ENCODE assay signal across 8 cellular contexts in the genomic region with DNA sequence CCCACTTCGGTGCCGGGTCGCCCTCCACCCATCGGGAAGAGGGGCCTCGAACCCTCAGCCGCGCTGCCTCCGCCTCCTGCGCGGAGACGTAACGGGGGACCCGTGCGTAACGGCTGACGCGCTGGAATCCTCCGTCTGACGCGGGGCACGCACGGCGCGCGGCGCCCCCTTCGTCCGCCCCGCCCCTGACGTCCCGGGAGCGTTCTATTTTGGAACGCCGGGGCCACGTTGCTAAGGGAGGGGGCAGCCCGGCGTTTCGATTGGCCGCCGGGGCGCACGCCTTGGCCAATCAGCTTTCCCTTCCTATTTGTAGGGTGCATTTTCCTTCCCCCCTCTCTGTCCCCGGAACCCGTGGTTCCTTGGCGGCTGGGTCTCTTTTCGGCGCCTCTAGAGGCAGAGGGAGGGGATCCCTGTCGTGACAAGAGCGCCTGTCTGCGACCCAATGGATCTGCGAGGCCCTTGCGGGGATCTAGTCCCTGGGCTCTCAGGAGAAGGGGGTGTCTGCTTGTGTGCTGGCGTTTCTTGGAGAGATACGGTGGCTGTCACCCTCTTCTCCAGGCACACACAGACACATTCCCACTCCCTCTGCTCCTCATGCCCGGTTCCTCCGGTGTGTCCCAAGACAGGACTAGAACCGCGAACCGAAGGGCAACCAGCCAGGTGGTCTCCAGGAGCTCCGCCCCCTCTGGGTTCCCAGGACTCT. TPM values are rescaled to one million over a fixed set of nuclear protein-coding genes. Genes with fewer than 3 reads are reported as not detected.
DNase-seq lines count a peak whose midpoint lies in the region; ATAC-seq, FAIRE-seq and TF ChIP-seq lines count a peak whose summit lies in the region.

No MANE protein-coding gene starts in this region.

- intact Hi-C loops in Caco-2 (cut with micrococcal nuclease; ENCODE audit: unreplicated experiment) = loop anchor here (1.0 kb wide), 5 partner anchors 9 to 30 kb away; no protein-coding TSS in a partner anchor
- intact Hi-C loops in endothelial cell of umbilical vein (cut with micrococcal nuclease) = loop anchor here (1.0 kb wide), 2 partner anchors 9 to 19 kb away; no protein-coding TSS in a partner anchor

- H2AFZ ChIP-seq in OCI-LY1 (ENCODE audit: low read length) = no peak overlapping the region
- peak overlapping the region; percentile 78 for H2AFZ ChIP-seq in endothelial cell of umbilical vein (ENCODE audit: low read depth, low read length)

- H3K79me2 ChIP-seq in OCI-LY1 (ENCODE audit: insufficient read depth, low read length) (no peaks in the 10 kb centered on the region), endothelial cell of umbilical vein (ENCODE audit: control insufficient read depth, insufficient read depth, low read length) (no peaks in the 10 kb centered on the region)

- H3K36me3 ChIP-seq in Caco-2 (ENCODE audit: control insufficient read depth, insufficient read depth, low read length) (no peaks in the 10 kb centered on the region), HUES64 (ENCODE audit: insufficient read depth, low read length) (no peaks in the 10 kb centered on the region), OCI-LY1 (ENCODE audit: insufficient read depth, low read length) (no peaks in the 10 kb centered on the region), endothelial cell of umbilical vein (ENCODE audit: control insufficient read depth in 2 of 2, extremely low read depth in 1 of 2, insufficient read depth in 2 of 2, low read length in 2 of 2) (no peaks in the 10 kb centered on the region)

- POLR2A ChIA-PET in Caco-2 (lab: Charles Lee) = interaction anchor here (0.5 to 4.4 kb wide), 15 partner anchors 9 to 302 kb away, joined by 3 to 38 read pairs (median 4); no protein-coding TSS in a partner anchor
- POLR2A ChIA-PET in endothelial cell of umbilical vein (lab: Charles Lee) = interaction anchor here (0.5 to 1.7 kb wide), 6 partner anchors 9 to 67 kb away, joined by 3 to 15 read pairs (median 4); no protein-coding TSS in a partner anchor

- CTCF ChIA-PET in Caco-2 (lab: Charles Lee) = interaction anchor here (0.6 to 6.3 kb wide), 9 partner anchors 9 to 300 kb away, joined by 3 to 116 read pairs (median 4); partner anchors contain the start of genes PPP1R13L and SIX5
- CTCF ChIA-PET in endothelial cell of umbilical vein (lab: Charles Lee) = interaction anchor here (0.6 to 9.5 kb wide), 14 partner anchors 9 to 300 kb away, joined by 3 to 174 read pairs (median 5); partner anchors contain the start of gene SIX5

- TF ChIP-seq CTCF in Caco-2 (IDR thresholded peaks at IDR 0.05; ENCODE audit: insufficient read depth in 1 of 2, low read depth in 1 of 2, low read length in 1 of 2, severe bottlenecking in 1 of 2, unreplicated experiment in 1 of 2) = peak in 1 of 2 experiments; percentile 2
- TF ChIP-seq CTCF in OCI-LY1 (IDR thresholded peaks at IDR 0.05; ENCODE audit: low read length) = no peak
- no peak for TF ChIP-seq CTCF in endothelial cell of umbilical vein (IDR thresholded peaks at IDR 0.05; ENCODE audit: extremely low read depth in 1 of 2, insufficient read depth in 1 of 2, low read depth in 1 of 2, low read length in 2 of 2)

- no peak for TF ChIP-seq POLR2A in endothelial cell of umbilical vein (IDR thresholded peaks at IDR 0.05; ENCODE audit: low read depth, low read length)

- H3K4me3 ChIP-seq in Caco-2 (ENCODE audit: low read depth, low read length) (peak overlapping the region; percentile 74), HUES64 (ENCODE audit: low read length) (peak overlapping the region; percentile 88), OCI-LY1 (ENCODE audit: low read depth, low read length, poor library complexity, severe bottlenecking) (peak overlapping the region; percentile 74), endothelial cell of umbilical vein (replicated peaks in 1 of 3; ENCODE audit: insufficient read depth in 1 of 3, low read depth in 1 of 3, low read length in 3 of 3) (peak overlapping the region; percentile 45 to 71 (median 48)), mononuclear cell (ENCODE audit: low read length) (peak overlapping the region; percentile 90)

- dilution Hi-C loops in endothelial cell of umbilical vein (cut with MboI; ENCODE audit: extremely low pct_ligation_motif_present, low sequenced_read_pairs) = no loop called here

- peak; percentile 50 for ATAC-seq in GM21447 (IDR thresholded peaks at IDR 0.05; ENCODE audit: unreplicated experiment)

- H3K36me3 Mint-ChIP-seq in Caco-2 (ENCODE audit: insufficient read depth, unreplicated experiment) = peaks cover 48% of the 10 kb centered on the region

- H3F3A ChIP-seq in OCI-LY1 (ENCODE audit: insufficient read depth, low read length) = no peaks in the 10 kb centered on the region

- no peaks in the 10 kb centered on the region for H3K9me1 ChIP-seq in endothelial cell of umbilical vein (replicated peaks; ENCODE audit: control insufficient read depth, extremely low read depth, insufficient read depth, low read length)

- H3K9me2 ChIP-seq in OCI-LY1 (ENCODE audit: low read depth, low read length) = no peaks in the 10 kb centered on the region

- whole genome bisulfite sequencing in HUES64 = under 1% methylated on average over 58 of the region's 60 CpGs

- H3K4me2 ChIP-seq in OCI-LY1 (ENCODE audit: low read length) (peak overlapping the region; percentile 96), endothelial cell of umbilical vein (ENCODE audit: insufficient read depth, low read length) (peak overlapping the region; percentile 77)

- H3K9me3 ChIP-seq in Caco-2 (no peaks in the 10 kb centered on the region), HUES64 (ENCODE audit: insufficient read depth, low read depth, low read length) (no peaks in the 10 kb centered on the region), OCI-LY1 (ENCODE audit: low read length) (no peaks in the 10 kb centered on the region), endothelial cell of umbilical vein (replicated peaks; ENCODE audit: control insufficient read depth, insufficient read depth, low read length) (no peaks in the 10 kb centered on the region), mononuclear cell (ENCODE audit: low read depth, low read length) (no peaks in the 10 kb centered on the region)

- H4K20me1 ChIP-seq in OCI-LY1 (ENCODE audit: insufficient read depth, low read length) = no peaks in the 10 kb centered on the region
- no peaks in the 10 kb centered on the region for H4K20me1 ChIP-seq in endothelial cell of umbilical vein (replicated peaks; ENCODE audit: control insufficient read depth, extremely low read depth, insufficient read depth, low read length)

- H3K27me3 ChIP-seq in Caco-2 (replicated peaks; ENCODE audit: control insufficient read depth, insufficient read depth, low read length) (no peaks in the 10 kb centered on the region), HUES64 (ENCODE audit: insufficient read depth, low read length) (peaks cover 22% of the 10 kb centered on the region), OCI-LY1 (ENCODE audit: insufficient read depth, low read length) (peaks cover 7% of the 10 kb centered on the region), endothelial cell of umbilical vein (ENCODE audit: control insufficient read depth in 2 of 2, insufficient read depth in 2 of 2, low read length in 2 of 2) (no peaks in the 10 kb centered on the region), mononuclear cell (ENCODE audit: insufficient read depth, low read length) (peaks cover 35% of the 10 kb centered on the region)

- H3K27ac Mint-ChIP-seq in Caco-2 (ENCODE audit: unreplicated experiment) = peak overlapping the region; percentile 98

- peaks cover 9% of the 10 kb centered on the region; the same call in 1 of the 2 replicates for H3K4me1 ChIP-seq in Caco-2
- H3K4me1 ChIP-seq in HUES64 (ENCODE audit: insufficient read depth, low read length) = peaks cover 4% of the 10 kb centered on the region; the same call in 1 of the 2 replicates
- H3K4me1 ChIP-seq in OCI-LY1 (ENCODE audit: insufficient read depth, low read length, severe bottlenecking) = peaks cover 27% of the 10 kb centered on the region
- peaks cover 18% of the 10 kb centered on the region for H3K4me1 ChIP-seq in endothelial cell of umbilical vein (ENCODE audit: control insufficient read depth, extremely low read depth, insufficient read depth, low read length)
- peaks cover 46% of the 10 kb centered on the region for H3K4me1 ChIP-seq in mononuclear cell (ENCODE audit: insufficient read depth, low read length)

- DNase-seq in Caco-2 (peak; percentile 93 to 96), activated T-cell treated with anti-CD3 and anti-CD28 coated beads for 1 hour (ENCODE audit: low read depth) (peak; percentile 86), endothelial cell of umbilical vein (ENCODE audit: low read depth, low spot score) (peak; percentile 95)
- peak; percentile 92 for DNase-seq in stimulated activated CD8-positive, alpha-beta memory T cell treated with anti-CD3 and anti-CD28 coated beads, Interleukin-2, amount 100 ng/mL, for 48 hours (ENCODE audit: low read depth in 2 of 2)

- no peaks in the 10 kb centered on the region for H3K9me3 Mint-ChIP-seq in Caco-2 (ENCODE audit: unreplicated experiment)

- peaks cover 6% of the 10 kb centered on the region for H3K4me1 Mint-ChIP-seq in Caco-2 (ENCODE audit: low read depth, unreplicated experiment)

- peak overlapping the region; percentile 92 for H3K4me3 Mint-ChIP-seq in Caco-2 (ENCODE audit: unreplicated experiment)

- FAIRE-seq in endothelial cell of umbilical vein (lab: Jason Lieb, UNC) = peak; percentile 97

- H3K27ac ChIP-seq in HUES64 (ENCODE audit: low read depth, low read length) (peak overlapping the region; percentile 97), OCI-LY1 (ENCODE audit: low read depth, low read length, poor library complexity, severe bottlenecking) (peak overlapping the region; percentile 81), endothelial cell of umbilical vein (ENCODE audit: insufficient read depth, low read depth, low read length) (peak overlapping the region; percentile 86)

- no TSS peak for BruUV-seq in Caco-2 (replicated peaks; lab: Mats Ljungman, UMichigan)
- BruUV-seq in endothelial cell of umbilical vein (replicated peaks; lab: Mats Ljungman, UMichigan) = no TSS peak

- H3K9ac ChIP-seq in HUES64 (ENCODE audit: low read depth, low read length) (peak overlapping the region; percentile 80), OCI-LY1 (ENCODE audit: low read length) (peak overlapping the region; percentile 74), endothelial cell of umbilical vein (replicated peaks; ENCODE audit: extremely low read depth, insufficient read depth, low read length) (peak overlapping the region; percentile 83)

- H3K27me3 Mint-ChIP-seq in Caco-2 (ENCODE audit: insufficient read depth, unreplicated experiment) = no peaks in the 10 kb centered on the region

RNA-seq across cellular contexts. Expression of gene FOSB, which starts 1.5 kb away (rescaled TPM):
- total RNA-seq in Caco-2 (2022) (6.4 TPM in 2 replicates), endothelial cell of umbilical vein (2.0 and 23.0 TPM in 2 replicates), mononuclear cell (337 TPM)
- polyA plus RNA-seq in HUES64 (2013, experiment 1 of 2) = 0.25 TPM
- polyA plus RNA-seq in HUES64 (2013, experiment 2 of 2) = 0.44 TPM
- polyA plus RNA-seq in endothelial cell of umbilical vein = 9.8 and 10.7 TPM in 2 replicates
- 4.8 and 16.0 TPM in 2 replicates for polyA plus RNA-seq in endothelial cell of umbilical vein (2011; cell fraction: cytosol; rRNA removed)
- polyA plus RNA-seq in endothelial cell of umbilical vein (2011; cell fraction: nucleus; rRNA removed) = 128 and 173 TPM in 2 replicates
- polyA plus RNA-seq in endothelial cell of umbilical vein (2012) = 6.2 and 6.4 TPM in 2 replicates
- polyA minus RNA-seq in endothelial cell of umbilical vein = 21.5 and 27.3 TPM in 2 replicates
- 7.1 TPM for polyA minus RNA-seq in endothelial cell of umbilical vein (2011; cell fraction: cytosol; rRNA and poly(A)+ RNA removed)
- polyA minus RNA-seq in endothelial cell of umbilical vein (2011; cell fraction: nucleus; rRNA and poly(A)+ RNA removed) = 89.3 and 169 TPM in 2 replicates

RNA-seq across cellular contexts. Expression of gene RTN2, which starts 27.6 kb away (rescaled TPM):
- total RNA-seq in Caco-2 (2022) (13.8 and 18.1 TPM in 2 replicates), endothelial cell of umbilical vein (12.0 and 12.9 TPM in 2 replicates), mononuclear cell (1.5 TPM)
- 17.2 TPM for polyA plus RNA-seq in HUES64 (2013, experiment 1 of 2)
- 18.8 TPM for polyA plus RNA-seq in HUES64 (2013, experiment 2 of 2)
- 21.0 and 22.5 TPM in 2 replicates for polyA plus RNA-seq in endothelial cell of umbilical vein
- 10.5 and 13.6 TPM in 2 replicates for polyA plus RNA-seq in endothelial cell of umbilical vein (2011; cell fraction: cytosol; rRNA removed)
- 6.2 and 6.8 TPM in 2 replicates for polyA plus RNA-seq in endothelial cell of umbilical vein (2011; cell fraction: nucleus; rRNA removed)
- polyA plus RNA-seq in endothelial cell of umbilical vein (2012) = 13.1 and 21.4 TPM in 2 replicates
- 6.5 and 11.9 TPM in 2 replicates for polyA minus RNA-seq in endothelial cell of umbilical vein
- polyA minus RNA-seq in endothelial cell of umbilical vein (2011; cell fraction: cytosol; rRNA and poly(A)+ RNA removed) = 3.3 TPM
- polyA minus RNA-seq in endothelial cell of umbilical vein (2011; cell fraction: nucleus; rRNA and poly(A)+ RNA removed) = 1.8 and 7.0 TPM in 2 replicates

RNA-seq across cellular contexts. Expression of gene PPM1N, which starts 29.0 kb away (rescaled TPM):
- total RNA-seq in Caco-2 (2022) (1.2 and 2.8 TPM in 2 replicates), endothelial cell of umbilical vein (0.40 and 0.81 TPM in 2 replicates), mononuclear cell (4.3 TPM)
- polyA plus RNA-seq in HUES64 (2013, experiment 1 of 2) = 5.5 TPM
- polyA plus RNA-seq in HUES64 (2013, experiment 2 of 2) = 4.8 TPM
- polyA plus RNA-seq in endothelial cell of umbilical vein = 0.48 and 0.59 TPM in 2 replicates
- 0.44 and 0.71 TPM in 2 replicates for polyA plus RNA-seq in endothelial cell of umbilical vein (2011; cell fraction: cytosol; rRNA removed)
- 0.43 and 0.50 TPM in 2 replicates for polyA plus RNA-seq in endothelial cell of umbilical vein (2011; cell fraction: nucleus; rRNA removed)
- polyA plus RNA-seq in endothelial cell of umbilical vein (2012) = 2.4 and 2.7 TPM in 2 replicates
- 0.93 TPM in 1 of 2 replicates, not detected in the other for polyA minus RNA-seq in endothelial cell of umbilical vein
- polyA minus RNA-seq in endothelial cell of umbilical vein (2011; cell fraction: cytosol; rRNA and poly(A)+ RNA removed) = not detected
- polyA minus RNA-seq in endothelial cell of umbilical vein (2011; cell fraction: nucleus; rRNA and poly(A)+ RNA removed) = not detected in 2 replicates

RNA-seq across cellular contexts. Expression of gene VASP, which starts 38.0 kb away (rescaled TPM):
- total RNA-seq in Caco-2 (2022) (72.4 and 83.1 TPM in 2 replicates), endothelial cell of umbilical vein (154 and 186 TPM in 2 replicates), mononuclear cell (95.8 TPM)
- polyA plus RNA-seq in HUES64 (2013, experiment 1 of 2) = 92.8 TPM
- 93.5 TPM for polyA plus RNA-seq in HUES64 (2013, experiment 2 of 2)
- polyA plus RNA-seq in endothelial cell of umbilical vein = 94.3 and 126 TPM in 2 replicates
- polyA plus RNA-seq in endothelial cell of umbilical vein (2011; cell fraction: cytosol; rRNA removed) = 64.2 and 67.9 TPM in 2 replicates
- 57.6 and 70.4 TPM in 2 replicates for polyA plus RNA-seq in endothelial cell of umbilical vein (2011; cell fraction: nucleus; rRNA removed)
- 74.7 and 84.2 TPM in 2 replicates for polyA plus RNA-seq in endothelial cell of umbilical vein (2012)
- 65.0 and 69.3 TPM in 2 replicates for polyA minus RNA-seq in endothelial cell of umbilical vein
- polyA minus RNA-seq in endothelial cell of umbilical vein (2011; cell fraction: cytosol; rRNA and poly(A)+ RNA removed) = 43.9 TPM
- 22.8 and 42.8 TPM in 2 replicates for polyA minus RNA-seq in endothelial cell of umbilical vein (2011; cell fraction: nucleus; rRNA and poly(A)+ RNA removed)

RNA-seq across cellular contexts. Expression of gene ERCC1, which starts 45.6 kb away (rescaled TPM):
- 43.5 and 51.0 TPM in 2 replicates for total RNA-seq in Caco-2 (2022)
- 34.4 TPM for polyA plus RNA-seq in HUES64 (2013, experiment 1 of 2)
- 45.5 TPM for polyA plus RNA-seq in HUES64 (2013, experiment 2 of 2)
- 81.8 and 82.6 TPM in 2 replicates for total RNA-seq in endothelial cell of umbilical vein
- 126 and 146 TPM in 2 replicates for polyA plus RNA-seq in endothelial cell of umbilical vein
- 93.4 and 111 TPM in 2 replicates for polyA plus RNA-seq in endothelial cell of umbilical vein (2011; cell fraction: cytosol; rRNA removed)
- 103 and 106 TPM in 2 replicates for polyA plus RNA-seq in endothelial cell of umbilical vein (2011; cell fraction: nucleus; rRNA removed)
- 88.7 and 94.4 TPM in 2 replicates for polyA plus RNA-seq in endothelial cell of umbilical vein (2012)
- 59.3 and 63.8 TPM in 2 replicates for polyA minus RNA-seq in endothelial cell of umbilical vein
- polyA minus RNA-seq in endothelial cell of umbilical vein (2011; cell fraction: cytosol; rRNA and poly(A)+ RNA removed) = 38.5 TPM
- polyA minus RNA-seq in endothelial cell of umbilical vein (2011; cell fraction: nucleus; rRNA and poly(A)+ RNA removed) = 27.0 and 27.3 TPM in 2 replicates
- total RNA-seq in mononuclear cell = 33.6 TPM

Comparison
In these comparisons a context has a peak if more than half of its experiments do, and no peak if none do; other contexts are left out.
1. Peak in every context shown above with its lines: DNase-seq, ATAC-seq, H3K4me3 ChIP-seq and H3K27ac ChIP-seq.
2. RNA of gene FOSB, which starts 1.5 kb away (total RNA-seq): 337 TPM in mononuclear cell (single experiment); 6.4 TPM in Caco-2 and 2.0 to 23.0 TPM in endothelial cell of umbilical vein; every median in the first group is over 10 times any median in the second.